13 cellular contexts compared by ENCODE assay signal in genomic region chr14:106174206-106174605, GRCh38.
DNase-seq lines count a peak whose midpoint lies in the region; ATAC-seq and TF ChIP-seq lines count a peak whose summit lies in the region.
"Had no signal": no experiment of that assay in that cellular context is flagged by ENCODE, and none has a peak within 500 bp of the region (broad histone marks: within the 10 kb centered on the region; RNA-seq: fewer than 3 reads in every experiment).

No MANE protein-coding gene starts in this region.

- DNase-seq in Peyer's patch: peak in 2 of 3 donors; percentile 49 to 75
- DNase-seq in activated CD8-positive, alpha-beta memory T cell treated with anti-CD3 and anti-CD28 coated beads for 4 hours (ENCODE audit: low read depth in 2 of 2): peak; percentile 27 to 32
- peak; percentile 29 for DNase-seq in activated naive CD8-positive, alpha-beta T cell treated with anti-CD3 and anti-CD28 coated beads, Interleukin-2, amount 50 U/mL, for 24 hours
- DNase-seq in stimulated activated CD8-positive, alpha-beta memory T cell treated with anti-CD3 and anti-CD28 coated beads, Interleukin-15, amount 100 ng/mL, for 4 hours (ENCODE audit: low read depth in 2 of 2): peak; percentile 25 to 38
- no peak for DNase-seq in GM23338 (ENCODE audit: low spot score)
- DNase-seq in NCI-H2107 (lab: John Stamatoyannopoulos, UW): no peak
- DNase-seq in NCI-H1694 treated with DMSO at 0.1 percent for 48 hours (lab: John Stamatoyannopoulos, UW): no peak
- no peak for DNase-seq in lower leg skin (ENCODE audit: low spot score in 2 of 2)
- DNase-seq: head of caudate nucleus, left ventricle myocardium superior, NCI-H524 had no signal

- no peak for TF ChIP-seq CTCF in Peyer's patch (IDR thresholded peaks at IDR 0.05)
- no peak for TF ChIP-seq CTCF in GM23338 (conservative IDR thresholded peaks at IDR 0.05; ENCODE audit: low read depth in 2 of 2)
- TF ChIP-seq CTCF in lower leg skin (IDR thresholded peaks at IDR 0.05): no peak

- H3K4me1 Mint-ChIP-seq in activated naive CD8-positive, alpha-beta T cell treated with anti-CD3 and anti-CD28 coated beads, Interleukin-2, amount 50 U/mL, for 24 hours: peaks cover 54% of the 10 kb centered on the region
- no peaks in the 10 kb centered on the region for H3K4me1 Mint-ChIP-seq in GM23338

- H3K27ac Mint-ChIP-seq in activated naive CD8-positive, alpha-beta T cell treated with anti-CD3 and anti-CD28 coated beads, Interleukin-2, amount 50 U/mL, for 24 hours: no peak overlapping the region
- no peak overlapping the region for H3K27ac Mint-ChIP-seq in GM23338

- H3K4me3 Mint-ChIP-seq in activated naive CD8-positive, alpha-beta T cell treated with anti-CD3 and anti-CD28 coated beads, Interleukin-2, amount 50 U/mL, for 24 hours: no peak overlapping the region
- no peak overlapping the region for H3K4me3 Mint-ChIP-seq in GM23338

- no peaks in the 10 kb centered on the region for H3K4me1 ChIP-seq in Peyer's patch
- no peaks in the 10 kb centered on the region for H3K4me1 ChIP-seq in GM23338 (ENCODE audit: insufficient read depth)
- H3K4me1 ChIP-seq: vagina had no signal

- H3K27me3 ChIP-seq in Peyer's patch: no peaks in the 10 kb centered on the region
- H3K27me3 ChIP-seq in GM23338 (ENCODE audit: insufficient read depth): no peaks in the 10 kb centered on the region
- H3K27me3 ChIP-seq: vagina had no signal

- no peak overlapping the region for H2AFZ ChIP-seq in GM23338

- H3K27me3 Mint-ChIP-seq in activated naive CD8-positive, alpha-beta T cell treated with anti-CD3 and anti-CD28 coated beads, Interleukin-2, amount 50 U/mL, for 24 hours: peaks cover 1% of the 10 kb centered on the region
- H3K27me3 Mint-ChIP-seq in GM23338 (ENCODE audit: insufficient read depth, low read depth, poor library complexity): peaks cover 4% of the 10 kb centered on the region

- H3K9me2 ChIP-seq in GM23338 (ENCODE audit: insufficient read depth): no peaks in the 10 kb centered on the region

- no peaks in the 10 kb centered on the region for H3K36me3 Mint-ChIP-seq in activated naive CD8-positive, alpha-beta T cell treated with anti-CD3 and anti-CD28 coated beads, Interleukin-2, amount 50 U/mL, for 24 hours (ENCODE audit: low read depth)
- peaks cover 44% of the 10 kb centered on the region for H3K36me3 Mint-ChIP-seq in GM23338 (ENCODE audit: low read depth)

- H3K27ac ChIP-seq in Peyer's patch (peak overlapping the region; percentile 56 to 73 (median 63)), GM23338 (ENCODE audit: low read depth) (no peak overlapping the region)
- H3K27ac ChIP-seq: vagina had no signal

- peak in 1 of 2 donors; percentile 15 for TF ChIP-seq POLR2A in Peyer's patch (IDR thresholded peaks at IDR 0.05)
- no peak for TF ChIP-seq POLR2A in lower leg skin (IDR thresholded peaks at IDR 0.05)

- H4K20me1 ChIP-seq in GM23338 (replicated peaks; ENCODE audit: insufficient read depth): no peaks in the 10 kb centered on the region

- H3K4me3 ChIP-seq in Peyer's patch (no peak overlapping the region), GM23338 (no peak overlapping the region), lower leg skin (ENCODE audit: low read depth, poor library complexity, severe bottlenecking) (no peak overlapping the region)
- H3K4me3 ChIP-seq: vagina had no signal

- no peaks in the 10 kb centered on the region for H3K79me2 ChIP-seq in GM23338 (replicated peaks; ENCODE audit: insufficient read depth)

- H3F3A ChIP-seq in GM23338 (replicated peaks; ENCODE audit: low read depth): no peaks in the 10 kb centered on the region

- intact Hi-C loops in lower leg skin (cut with DNase I; ENCODE audit: low total_unique reads): no loop called here

- no peaks in the 10 kb centered on the region for H3K9me3 Mint-ChIP-seq in activated naive CD8-positive, alpha-beta T cell treated with anti-CD3 and anti-CD28 coated beads, Interleukin-2, amount 50 U/mL, for 24 hours
- H3K9me3 Mint-ChIP-seq in GM23338: peaks cover 94% of the 10 kb centered on the region

- H3K4me2 ChIP-seq in GM23338: no peak overlapping the region

- peak; percentile 42 for ATAC-seq in activated naive CD8-positive, alpha-beta T cell treated with anti-CD3 and anti-CD28 coated beads, Interleukin-2, amount 50 U/mL, for 24 hours
- ATAC-seq in GM23338: no peak
- ATAC-seq: left ventricle myocardium superior, SK-N-SH treated with all-trans-retinoic acid at 6 μM for 48 hours had no signal

- 48 to 50% methylated on average over 7 of the region's 7 CpGs for WGBS in lower leg skin, 2 donors

- no peaks in the 10 kb centered on the region for H3K9me3 ChIP-seq in Peyer's patch
- H3K9me3 ChIP-seq: vagina had no signal

- H3K36me3 ChIP-seq in Peyer's patch: no peaks in the 10 kb centered on the region
- H3K36me3 ChIP-seq in GM23338 (ENCODE audit: insufficient read depth): no peaks in the 10 kb centered on the region
- H3K36me3 ChIP-seq: vagina had no signal

TF ChIP-seq in GM23338, 12 proteins besides CTCF, POLR2A, EP300 and RAD21 (continues in another document):
- no peak for TF ChIP-seq EZH2phosphoT487 (IDR thresholded peaks at IDR 0.05; ENCODE audit: unreplicated experiment)
- no peak for TF ChIP-seq NANOG (IDR thresholded peaks at IDR 0.05; ENCODE audit: borderline replicate concordance)
- TF ChIP-seq POLR2AphosphoS5 (IDR thresholded peaks at IDR 0.05; ENCODE audit: low read depth): no peak
- no peak for TF ChIP-seq STAT1 (IDR thresholded peaks at IDR 0.05; ENCODE audit: unreplicated experiment)
- TF ChIP-seq ZNF331 (CRISPR knock-in tag; IDR thresholded peaks at IDR 0.05; ENCODE audit: low read depth): no peak
- no peak for TF ChIP-seq EZH2 (IDR thresholded peaks at IDR 0.05; ENCODE audit: low read depth, unreplicated experiment)
- TF ChIP-seq JUNB (IDR thresholded peaks at IDR 0.05; ENCODE audit: unreplicated experiment): no peak
- TF ChIP-seq CREB1 (CRISPR knock-in tag; IDR thresholded peaks at IDR 0.05; ENCODE audit: low read depth): no peak
- no peak for TF ChIP-seq ZNF114 (CRISPR knock-in tag; IDR thresholded peaks at IDR 0.05)
- TF ChIP-seq, protein P1, sequence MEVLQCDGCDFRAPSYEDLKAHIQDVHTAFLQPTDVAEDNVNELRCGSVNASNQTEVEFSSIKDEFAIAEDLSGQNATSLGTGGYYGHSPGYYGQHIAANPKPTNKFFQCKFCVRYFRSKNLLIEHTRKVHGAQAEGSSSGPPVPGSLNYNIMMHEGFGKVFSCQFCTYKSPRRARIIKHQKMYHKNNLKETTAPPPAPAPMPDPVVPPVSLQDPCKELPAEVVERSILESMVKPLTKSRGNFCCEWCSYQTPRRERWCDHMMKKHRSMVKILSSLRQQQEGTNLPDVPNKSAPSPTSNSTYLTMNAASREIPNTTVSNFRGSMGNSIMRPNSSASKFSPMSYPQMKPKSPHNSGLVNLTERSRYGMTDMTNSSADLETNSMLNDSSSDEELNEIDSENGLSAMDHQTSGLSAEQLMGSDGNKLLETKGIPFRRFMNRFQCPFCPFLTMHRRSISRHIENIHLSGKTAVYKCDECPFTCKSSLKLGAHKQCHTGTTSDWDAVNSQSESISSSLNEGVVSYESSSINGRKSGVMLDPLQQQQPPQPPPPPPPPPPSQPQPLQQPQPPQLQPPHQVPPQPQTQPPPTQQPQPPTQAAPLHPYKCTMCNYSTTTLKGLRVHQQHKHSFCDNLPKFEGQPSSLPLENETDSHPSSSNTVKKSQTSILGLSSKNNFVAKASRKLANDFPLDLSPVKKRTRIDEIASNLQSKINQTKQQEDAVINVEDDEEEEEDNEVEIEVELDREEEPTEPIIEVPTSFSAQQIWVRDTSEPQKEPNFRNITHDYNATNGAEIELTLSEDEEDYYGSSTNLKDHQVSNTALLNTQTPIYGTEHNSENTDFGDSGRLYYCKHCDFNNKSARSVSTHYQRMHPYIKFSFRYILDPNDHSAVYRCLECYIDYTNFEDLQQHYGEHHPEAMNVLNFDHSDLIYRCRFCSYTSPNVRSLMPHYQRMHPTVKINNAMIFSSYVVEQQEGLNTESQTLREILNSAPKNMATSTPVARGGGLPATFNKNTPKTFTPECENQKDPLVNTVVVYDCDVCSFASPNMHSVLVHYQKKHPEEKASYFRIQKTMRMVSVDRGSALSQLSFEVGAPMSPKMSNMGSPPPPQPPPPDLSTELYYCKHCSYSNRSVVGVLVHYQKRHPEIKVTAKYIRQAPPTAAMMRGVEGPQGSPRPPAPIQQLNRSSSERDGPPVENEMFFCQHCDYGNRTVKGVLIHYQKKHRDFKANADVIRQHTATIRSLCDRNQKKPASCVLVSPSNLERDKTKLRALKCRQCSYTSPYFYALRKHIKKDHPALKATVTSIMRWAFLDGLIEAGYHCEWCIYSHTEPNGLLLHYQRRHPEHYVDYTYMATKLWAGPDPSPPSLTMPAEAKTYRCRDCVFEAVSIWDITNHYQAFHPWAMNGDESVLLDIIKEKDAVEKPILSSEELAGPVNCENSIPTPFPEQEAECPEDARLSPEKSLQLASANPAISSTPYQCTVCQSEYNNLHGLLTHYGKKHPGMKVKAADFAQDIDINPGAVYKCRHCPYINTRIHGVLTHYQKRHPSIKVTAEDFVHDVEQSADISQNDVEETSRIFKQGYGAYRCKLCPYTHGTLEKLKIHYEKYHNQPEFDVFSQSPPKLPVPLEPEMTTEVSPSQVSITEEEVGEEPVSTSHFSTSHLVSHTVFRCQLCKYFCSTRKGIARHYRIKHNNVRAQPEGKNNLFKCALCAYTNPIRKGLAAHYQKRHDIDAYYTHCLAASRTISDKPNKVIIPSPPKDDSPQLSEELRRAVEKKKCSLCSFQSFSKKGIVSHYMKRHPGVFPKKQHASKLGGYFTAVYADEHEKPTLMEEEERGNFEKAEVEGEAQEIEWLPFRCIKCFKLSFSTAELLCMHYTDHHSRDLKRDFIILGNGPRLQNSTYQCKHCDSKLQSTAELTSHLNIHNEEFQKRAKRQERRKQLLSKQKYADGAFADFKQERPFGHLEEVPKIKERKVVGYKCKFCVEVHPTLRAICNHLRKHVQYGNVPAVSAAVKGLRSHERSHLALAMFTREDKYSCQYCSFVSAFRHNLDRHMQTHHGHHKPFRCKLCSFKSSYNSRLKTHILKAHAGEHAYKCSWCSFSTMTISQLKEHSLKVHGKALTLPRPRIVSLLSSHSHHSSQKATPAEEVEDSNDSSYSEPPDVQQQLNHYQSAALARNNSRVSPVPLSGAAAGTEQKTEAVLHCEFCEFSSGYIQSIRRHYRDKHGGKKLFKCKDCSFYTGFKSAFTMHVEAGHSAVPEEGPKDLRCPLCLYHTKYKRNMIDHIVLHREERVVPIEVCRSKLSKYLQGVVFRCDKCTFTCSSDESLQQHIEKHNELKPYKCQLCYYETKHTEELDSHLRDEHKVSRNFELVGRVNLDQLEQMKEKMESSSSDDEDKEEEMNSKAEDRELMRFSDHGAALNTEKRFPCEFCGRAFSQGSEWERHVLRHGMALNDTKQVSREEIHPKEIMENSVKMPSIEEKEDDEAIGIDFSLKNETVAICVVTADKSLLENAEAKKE (CRISPR knock-in tag; IDR thresholded peaks at IDR 0.05): no peak

Comparison
In these comparisons a context has a peak if more than half of its experiments do, and no peak if none do; other contexts are left out.
1. DNase-seq: peak in Peyer's patch (2 of 3), activated CD8-positive, alpha-beta memory T cell treated with anti-CD3 and anti-CD28 coated beads for 4 hours (2 of 2), activated naive CD8-positive, alpha-beta T cell treated with anti-CD3 and anti-CD28 coated beads, Interleukin-2, amount 50 U/mL, for 24 hours (single experiment) and stimulated activated CD8-positive, alpha-beta memory T cell treated with anti-CD3 and anti-CD28 coated beads, Interleukin-15, amount 100 ng/mL, for 4 hours (2 of 2); none in GM23338 (single experiment), NCI-H2107 (single experiment), NCI-H1694 treated with DMSO at 0.1 percent for 48 hours (single experiment) and lower leg skin (0 of 2).